8 cellular contexts compared by ENCODE assay signal in the genomic region with DNA sequence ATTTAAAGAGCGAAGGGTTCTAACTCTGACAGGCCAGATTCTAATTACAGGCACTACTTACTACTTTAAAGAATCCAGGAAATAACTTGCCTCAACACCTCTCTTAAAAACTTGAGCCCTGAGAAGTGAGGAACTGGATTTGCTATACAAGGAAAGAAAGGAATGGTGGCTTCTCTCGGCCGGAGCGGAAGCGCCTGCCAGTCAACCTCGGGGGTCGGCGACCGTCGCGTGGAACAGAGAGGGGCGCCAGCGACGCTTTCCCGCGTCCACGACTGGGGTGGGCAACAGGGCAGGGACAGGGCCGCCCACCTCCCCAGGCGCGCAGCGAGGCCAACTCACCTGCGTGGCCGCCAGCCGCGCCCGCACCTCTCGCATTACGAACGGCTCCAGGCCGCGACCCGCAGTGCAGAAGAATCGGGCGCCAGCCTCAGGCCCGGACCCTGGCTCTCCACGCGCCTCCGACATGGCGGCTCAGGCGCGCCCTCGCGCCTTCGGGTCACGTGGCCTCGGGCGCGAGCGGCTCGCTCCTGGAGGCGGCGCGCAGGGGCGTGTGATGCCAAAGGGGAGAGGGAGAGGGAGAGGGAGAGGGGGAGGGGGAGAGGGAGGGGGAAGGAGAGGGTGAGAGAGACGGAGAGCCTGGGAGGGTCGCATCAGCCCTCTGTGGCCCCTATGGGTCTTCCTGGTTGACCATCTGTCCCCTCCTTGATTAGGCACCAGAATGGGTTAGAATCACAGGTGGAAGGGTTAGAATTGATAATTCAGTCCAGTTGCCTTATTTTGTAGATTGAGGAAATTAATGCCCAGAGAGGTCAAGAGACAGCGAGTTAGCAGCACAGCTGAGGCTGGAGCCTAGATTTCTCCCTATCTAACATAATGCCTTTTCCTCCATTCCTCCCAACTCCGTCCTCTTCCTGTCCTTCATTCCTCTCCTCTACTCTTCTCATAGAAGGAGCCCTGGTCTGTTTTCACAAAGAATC.
A peak's percentile ranks its signal among the peaks of the same experiment; 100 is the strongest.
DNase-seq lines count a peak whose midpoint lies in the region; ATAC-seq and TF ChIP-seq lines count a peak whose summit lies in the region.

A gene with protein sequence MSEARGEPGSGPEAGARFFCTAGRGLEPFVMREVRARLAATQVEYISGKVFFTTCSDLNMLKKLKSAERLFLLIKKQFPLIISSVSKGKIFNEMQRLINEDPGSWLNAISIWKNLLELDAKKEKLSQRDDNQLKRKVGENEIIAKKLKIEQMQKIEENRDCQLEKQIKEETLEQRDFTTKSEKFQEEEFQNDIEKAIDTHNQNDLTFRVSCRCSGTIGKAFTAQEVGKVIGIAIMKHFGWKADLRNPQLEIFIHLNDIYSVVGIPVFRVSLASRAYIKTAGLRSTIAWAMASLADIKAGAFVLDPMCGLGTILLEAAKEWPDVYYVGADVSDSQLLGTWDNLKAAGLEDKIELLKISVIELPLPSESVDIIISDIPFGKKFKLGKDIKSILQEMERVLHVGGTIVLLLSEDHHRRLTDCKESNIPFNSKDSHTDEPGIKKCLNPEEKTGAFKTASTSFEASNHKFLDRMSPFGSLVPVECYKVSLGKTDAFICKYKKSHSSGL (minus strand): TSS at position 484 of the 977 bp plus-strand sequence. CDS start 19 bp downstream, at position 465.

- peak; percentile 89 for DNase-seq in AG08396 (ENCODE audit: low spot score)
- DNase-seq in NCI-H226 = peak; percentile 65
- peak; percentile 40 to 55 for DNase-seq in activated CD4-positive, alpha-beta T cell treated with anti-CD3 and anti-CD28 coated beads for 24 hours (ENCODE audit: low read depth in 2 of 2)
- DNase-seq in choroid plexus epithelial cell (ENCODE audit: low read depth) = peak; percentile 71
- peak; percentile 11 to 58 (median 44) for DNase-seq in stimulated activated CD4-positive, alpha-beta T cell treated with anti-CD3 and anti-CD28 coated beads, Interleukin-1b, Interleukin-23, amount 100 ng/mL, for 24 hours (ENCODE audit: low read depth in 4 of 4, low spot score in 1 of 4)

- H3K27ac ChIP-seq in layer of hippocampus (ENCODE audit: low read depth, low read length) = peak within 1 kb of the TSS; percentile 73

- peak; percentile 75 for ATAC-seq in GM18868 (IDR thresholded peaks at IDR 0.05; ENCODE audit: unreplicated experiment)
- ATAC-seq in HG03097 (IDR thresholded peaks at IDR 0.05; ENCODE audit: low FRiP score, unreplicated experiment) = peak; percentile 85

- no peak for TF ChIP-seq CTCF in choroid plexus epithelial cell (conservative IDR thresholded peaks at IDR 0.05; ENCODE audit: low read depth, low read length)

- H3K27me3 ChIP-seq in layer of hippocampus (ENCODE audit: control insufficient read depth, insufficient read depth, low read length) = no peaks in the 10 kb centered on the region

- peak within 1 kb of the TSS; percentile 91 for H3K4me3 ChIP-seq in choroid plexus epithelial cell (ENCODE audit: low read depth, low read length)

Comparison
In these comparisons a context has a peak if more than half of its experiments do, and no peak if none do; other contexts are left out.
1. Peak in every context shown above with its lines: DNase-seq, ATAC-seq, H3K4me3 ChIP-seq and H3K27ac ChIP-seq.